In the genomic region with DNA sequence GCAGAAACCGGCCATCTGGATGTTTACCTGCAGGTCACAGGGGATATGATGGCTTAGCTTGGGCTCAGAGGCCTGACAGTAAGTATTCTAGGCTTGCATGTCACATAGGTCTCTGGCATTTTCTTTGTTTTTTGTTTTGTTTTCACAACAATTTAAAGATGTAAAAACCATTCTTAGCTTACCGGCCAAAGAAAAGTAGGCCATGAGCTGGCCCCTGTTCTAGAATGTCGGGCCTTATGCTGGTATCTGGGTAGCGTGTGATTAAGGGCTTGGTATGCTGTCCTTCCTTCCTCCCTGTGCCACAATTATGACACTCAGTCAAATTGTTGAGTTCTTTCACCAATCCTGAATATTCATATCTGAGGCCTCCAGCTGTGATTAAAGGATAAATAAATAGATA, we compare ENCODE assay signal across 20 cellular contexts. TPM values are rescaled to one million over a fixed set of nuclear protein-coding genes. Genes with fewer than 3 reads are reported as not detected.
DNase-seq lines count a peak whose midpoint lies in the region; ATAC-seq and TF ChIP-seq lines count a peak whose summit lies in the region.
"Had no signal": no experiment of that assay in that cellular context is flagged by ENCODE, and none has a peak within 500 bp of the region (broad histone marks: within the 10 kb centered on the region; RNA-seq: fewer than 3 reads in every experiment).

No MANE protein-coding gene starts in this region.

- H3K4me2 ChIP-seq in GM23338 (no peak overlapping the region), trophoblast cell (ENCODE audit: low read length) (no peak overlapping the region)
- H3K4me2 ChIP-seq: BLaER1 had no signal

- no peak overlapping the region for H3K23ac ChIP-seq in trophoblast cell (ENCODE audit: low read length)

- H3K36me3 Mint-ChIP-seq in GM23338 (ENCODE audit: low read depth) (no peaks in the 10 kb centered on the region), endodermal cell (ENCODE audit: low read depth) (no peaks in the 10 kb centered on the region), nephron (ENCODE audit: low read depth) (no peaks in the 10 kb centered on the region)
- H3K36me3 Mint-ChIP-seq: CD14-positive monocyte; CD4-positive, alpha-beta memory T cell; CD4-positive, CD25-positive, alpha-beta regulatory T cell; CD8-positive, alpha-beta memory T cell had no signal

- H2AFZ ChIP-seq in GM23338, result peak overlapping the region; percentile 6; the same call in 1 of the 2 replicates
- no peak overlapping the region for H2AFZ ChIP-seq in trophoblast cell (ENCODE audit: insufficient read depth, low read length, poor library complexity)

- H3K18ac ChIP-seq in trophoblast cell (ENCODE audit: low read length), result no peak overlapping the region

- H3K9me2 ChIP-seq in GM23338 (ENCODE audit: insufficient read depth), result no peaks in the 10 kb centered on the region

- H3K27me3 ChIP-seq in GM23338 (ENCODE audit: insufficient read depth) (no peaks in the 10 kb centered on the region), endodermal cell (ENCODE audit: control insufficient read depth, insufficient read depth, low read length, poor library complexity, severe bottlenecking) (no peaks in the 10 kb centered on the region), trophoblast cell (ENCODE audit: insufficient read depth, low read length) (no peaks in the 10 kb centered on the region)
- H3K27me3 ChIP-seq: BE2C, BLaER1 had no signal

- H4K20me1 ChIP-seq in GM23338 (replicated peaks; ENCODE audit: insufficient read depth), result no peaks in the 10 kb centered on the region; the same call in 1 of the 2 replicates
- H4K20me1 ChIP-seq: BLaER1 had no signal

- H3K9me3 Mint-ChIP-seq in GM23338 (no peaks in the 10 kb centered on the region), endodermal cell (peaks cover 2% of the 10 kb centered on the region), nephron (no peaks in the 10 kb centered on the region)

- no peak overlapping the region for H2BK12ac ChIP-seq in trophoblast cell (ENCODE audit: low read length)

- H4K91ac ChIP-seq in trophoblast cell (ENCODE audit: low read depth, low read length), result no peak overlapping the region

- no peak overlapping the region for H2BK5ac ChIP-seq in trophoblast cell (ENCODE audit: low read depth, low read length, poor library complexity)

- H2AK5ac ChIP-seq in trophoblast cell (ENCODE audit: low read length), result no peak overlapping the region

- H3K4me1 Mint-ChIP-seq in GM23338, result no peaks in the 10 kb centered on the region; the same call in 2 of the 3 replicates
- H3K4me1 Mint-ChIP-seq in endodermal cell, result peaks cover 20% of the 10 kb centered on the region
- H3K4me1 Mint-ChIP-seq in nephron, result peaks cover 4% of the 10 kb centered on the region
- H3K4me1 Mint-ChIP-seq: CD14-positive monocyte; CD4-positive, alpha-beta memory T cell; CD4-positive, CD25-positive, alpha-beta regulatory T cell; CD8-positive, alpha-beta memory T cell had no signal

- H3F3A ChIP-seq in GM23338 (replicated peaks; ENCODE audit: low read depth), result no peaks in the 10 kb centered on the region

- no peak overlapping the region for H3K27ac Mint-ChIP-seq in GM23338
- H3K27ac Mint-ChIP-seq in endodermal cell, result peak overlapping the region; percentile 76
- peak overlapping the region; percentile 20 to 74 (median 51) for H3K27ac Mint-ChIP-seq in nephron
- H3K27ac Mint-ChIP-seq: CD14-positive monocyte; CD4-positive, alpha-beta memory T cell; CD4-positive, CD25-positive, alpha-beta regulatory T cell; CD8-positive, alpha-beta memory T cell had no signal

- H3K9ac ChIP-seq in endodermal cell (ENCODE audit: extremely low read depth, low read length, poor library complexity, severe bottlenecking) (no peak overlapping the region), trophoblast cell (ENCODE audit: low read length) (no peak overlapping the region)
- H3K9ac ChIP-seq: BLaER1 had no signal

- no peaks in the 10 kb centered on the region for H3K79me1 ChIP-seq in trophoblast cell (ENCODE audit: low read length)

- no peak overlapping the region for H3K27ac ChIP-seq in GM23338 (ENCODE audit: low read depth)
- no peak overlapping the region for H3K27ac ChIP-seq in endodermal cell (ENCODE audit: low read depth, low read length)
- no peak overlapping the region for H3K27ac ChIP-seq in trophoblast cell (ENCODE audit: low read depth, low read length)
- H3K27ac ChIP-seq: 22Rv1, BLaER1 had no signal

- no peaks in the 10 kb centered on the region for H3K36me3 ChIP-seq in GM23338 (ENCODE audit: insufficient read depth)
- no peaks in the 10 kb centered on the region for H3K36me3 ChIP-seq in endodermal cell (ENCODE audit: control insufficient read depth, insufficient read depth, low read length)
- H3K36me3 ChIP-seq in trophoblast cell (ENCODE audit: control insufficient read depth in 1 of 2, insufficient read depth in 2 of 2, low read length in 2 of 2), result no peaks in the 10 kb centered on the region
- H3K36me3 ChIP-seq: BE2C, BLaER1 had no signal

- TF ChIP-seq CTCF in GM23338 (conservative IDR thresholded peaks at IDR 0.05; ENCODE audit: low read depth in 2 of 2), result no peak
- TF ChIP-seq CTCF in endodermal cell (conservative IDR thresholded peaks at IDR 0.05), result no peak
- no peak for TF ChIP-seq CTCF in nephron (IDR thresholded peaks at IDR 0.05; ENCODE audit: unreplicated experiment in 3 of 3)

- ATAC-seq in GM23338, result no peak
- ATAC-seq: A549 had no signal

- H3K9me3 ChIP-seq in endodermal cell (ENCODE audit: control insufficient read depth, low read length) (no peaks in the 10 kb centered on the region), trophoblast cell (ENCODE audit: insufficient read depth, low read depth, low read length) (no peaks in the 10 kb centered on the region)
- H3K9me3 ChIP-seq: A549, BE2C, BLaER1, Caco-2 had no signal

- no peaks in the 10 kb centered on the region for H3K79me2 ChIP-seq in GM23338 (replicated peaks; ENCODE audit: insufficient read depth)
- no peaks in the 10 kb centered on the region for H3K79me2 ChIP-seq in trophoblast cell (ENCODE audit: control insufficient read depth, insufficient read depth, low read length, poor library complexity)

- no peak overlapping the region for H3K4ac ChIP-seq in trophoblast cell (ENCODE audit: low read depth, low read length)

- no peak overlapping the region for H4K8ac ChIP-seq in trophoblast cell (ENCODE audit: low read depth, low read length)

- H4K12ac ChIP-seq in trophoblast cell (ENCODE audit: low read depth, low read length), result no peak overlapping the region

- H3K4me1 ChIP-seq in GM23338 (ENCODE audit: insufficient read depth), result 0 out of 2 replicates have a peak, but pooled peaks cover under 1% of the 10 kb centered on the region
- peaks cover 18% of the 10 kb centered on the region for H3K4me1 ChIP-seq in endodermal cell (ENCODE audit: control insufficient read depth, insufficient read depth, low read length)
- peaks cover 0 to 2% of the 10 kb centered on the region in 2 experiments for H3K4me1 ChIP-seq in trophoblast cell (ENCODE audit: control insufficient read depth in 1 of 2, insufficient read depth in 2 of 2, low read length in 2 of 2)
- H3K4me1 ChIP-seq: BE2C, BLaER1, Caco-2 had no signal

- no peak overlapping the region for H2BK120ac ChIP-seq in trophoblast cell (ENCODE audit: insufficient read depth, low read length, poor library complexity)

- H3K27me3 Mint-ChIP-seq in GM23338 (ENCODE audit: insufficient read depth, low read depth, poor library complexity) (no peaks in the 10 kb centered on the region), endodermal cell (ENCODE audit: insufficient read depth) (no peaks in the 10 kb centered on the region), nephron (ENCODE audit: low read depth) (no peaks in the 10 kb centered on the region)

- DNase-seq in GM23338 (ENCODE audit: low spot score), result no peak
- peak; percentile 57 for DNase-seq in endodermal cell
- peak; percentile 86 to 94 for DNase-seq in trophoblast cell
- no peak for DNase-seq in COLO829 (ENCODE audit: low spot score)
- no peak for DNase-seq in NCI-H2227 (lab: John Stamatoyannopoulos, UW; ENCODE audit: unreplicated experiment)
- DNase-seq in activated T-cell treated with anti-CD3 and anti-CD28 coated beads, Interleukin-2, amount 50 U/mL, for 1 hour, result no peak
- DNase-seq: BE2C; Caco-2; Calu3; CD4-positive, alpha-beta memory T cell; CD4-positive, CD25-positive, alpha-beta regulatory T cell; CD8-positive, alpha-beta memory T cell; DMS79 treated with DMSO at 0.1 percent for 48 hours; GF-D8 had no signal

- H3K4me3 Mint-ChIP-seq in GM23338, result no peak overlapping the region
- H3K4me3 Mint-ChIP-seq in endodermal cell, result no peak overlapping the region
- no peak overlapping the region for H3K4me3 Mint-ChIP-seq in nephron
- H3K4me3 Mint-ChIP-seq: CD14-positive monocyte; CD4-positive, alpha-beta memory T cell; CD4-positive, CD25-positive, alpha-beta regulatory T cell; CD8-positive, alpha-beta memory T cell had no signal

- H3K14ac ChIP-seq in trophoblast cell (ENCODE audit: low read length), result no peak overlapping the region

- 76 to 100% methylated on average over 2 to 4 of the region's 4 CpGs for WGBS in endodermal cell (ENCODE audit: insufficient coverage in 1 of 2, insufficient read length in 1 of 2), 2 experiments
- WGBS in trophoblast cell (ENCODE audit: extremely low coverage, insufficient coverage, insufficient read length), result no CpG with 5 or more reads among the region's 4 CpGs

- no peak overlapping the region for H3K4me3 ChIP-seq in GM23338
- no peak overlapping the region for H3K4me3 ChIP-seq in endodermal cell (ENCODE audit: low read length)
- no peak overlapping the region for H3K4me3 ChIP-seq in trophoblast cell (ENCODE audit: low read depth, low read length)
- H3K4me3 ChIP-seq: A549, BLaER1 had no signal

TF ChIP-seq in GM23338, 12 proteins besides CTCF, POLR2A, EP300 and RAD21 (continues in another document):
- TF ChIP-seq ZNF114 (CRISPR knock-in tag; IDR thresholded peaks at IDR 0.05) (no peak), JUNB (IDR thresholded peaks at IDR 0.05; ENCODE audit: unreplicated experiment) (no peak), POLR2AphosphoS5 (IDR thresholded peaks at IDR 0.05; ENCODE audit: low read depth) (no peak)

RNA-seq across cellular contexts. Expression of gene C3orf85, which starts 40.2 kb away (rescaled TPM):
- total RNA-seq in GM23338 (2014; rRNA removed; shearing (Covaris generic)), result not detected in 2 replicates
- polyA plus RNA-seq in GM23338 (2016; fragmentation: Nextera tagmentation; extraction: Ambion mirVana), result not detected in 2 replicates
- not detected for total RNA-seq in endodermal cell
- not detected for polyA plus RNA-seq in endodermal cell (2013, experiment 1 of 2)
- polyA plus RNA-seq in endodermal cell (2013, experiment 2 of 2), result not detected
- polyA plus RNA-seq in trophoblast cell (2013), result not detected in 2 replicates
- total RNA-seq: A172; Calu3; CD4-positive, alpha-beta memory T cell; CD4-positive, CD25-positive, alpha-beta regulatory T cell; CD8-positive, alpha-beta memory T cell had no signal
- polyA plus RNA-seq: A549; CD14-positive monocyte; CD4-positive, alpha-beta memory T cell; CD4-positive, CD25-positive, alpha-beta regulatory T cell; CD8-positive, alpha-beta memory T cell had no signal

RNA-seq across cellular contexts. Expression of gene MORC1, which starts 58.8 kb away (rescaled TPM):
- not detected in 2 replicates for total RNA-seq in GM23338 (2014; rRNA removed; shearing (Covaris generic))
- polyA plus RNA-seq in GM23338 (2016; fragmentation: Nextera tagmentation; extraction: Ambion mirVana), result not detected in 2 replicates
- total RNA-seq in endodermal cell, result not detected
- not detected for polyA plus RNA-seq in endodermal cell (2013, experiment 1 of 2)
- not detected for polyA plus RNA-seq in endodermal cell (2013, experiment 2 of 2)
- 0.01 TPM in 2 replicates for polyA plus RNA-seq in trophoblast cell (2013)
- total RNA-seq: A172; Caco-2; Calu3; CD4-positive, alpha-beta memory T cell; CD8-positive, alpha-beta memory T cell had no signal
- polyA plus RNA-seq: A549; CD14-positive monocyte; CD4-positive, alpha-beta memory T cell; CD4-positive, CD25-positive, alpha-beta regulatory T cell; CD8-positive, alpha-beta memory T cell had no signal

Comparison
In these comparisons a context has a peak if more than half of its experiments do, and no peak if none do; other contexts are left out.
1. DNase-seq: peak in endodermal cell (single experiment) and trophoblast cell (2 of 2); none in GM23338 (single experiment), COLO829 (single experiment), NCI-H2227 (single experiment) and activated T-cell treated with anti-CD3 and anti-CD28 coated beads, Interleukin-2, amount 50 U/mL, for 1 hour (single experiment).